Comparison of ENCODE assay signal across 25 cellular contexts in genomic region chr4:137443031-137443800, GRCh38.
"Had no signal": no experiment of that assay in that cellular context is flagged by ENCODE, and none has a peak within 500 bp of the region (broad histone marks: within the 10 kb centered on the region; RNA-seq: fewer than 3 reads in every experiment).

No MANE protein-coding gene starts in this region.

- H3K4me2 ChIP-seq: smooth muscle cell had no signal

- H3K27ac ChIP-seq: colonic mucosa, esophagus squamous epithelium, neutrophil, parathyroid adenoma, right atrium auricular region, stomach, thyroid gland, vagina had no signal

- H3K4me1 ChIP-seq: colonic mucosa, esophagus squamous epithelium, parathyroid adenoma, right atrium auricular region, stomach, thyroid gland, vagina had no signal

- H3K4me3 ChIP-seq: colonic mucosa, esophagus squamous epithelium, lung, mucosa of descending colon, right atrium auricular region, smooth muscle cell, stomach, thyroid gland, vagina had no signal

- ATAC-seq: left lobe of liver; mucosa of descending colon; natural killer cell treated with Interleukin-12 subunit alpha and Interleukin-12 subunit beta and Interleukin-15 and Interleukin-18, amount 100 ng/mL, for 72 hours; sciatic nerve; stimulated activated effector memory CD8-positive, alpha-beta T cell treated with anti-CD3 and anti-CD28 coated beads, Interleukin-12 subunit alpha, Interleukin-12 subunit beta, amount 100 ng/mL, for 72 hours had no signal

- DNase-seq: colonic mucosa; effector CD8-positive, alpha-beta T cell; endodermal cell; erythroblast; esophagus squamous epithelium; hypothalamus; immature natural killer cell; mucosa of descending colon; naive B cell; stimulated activated CD4-positive, alpha-beta T cell treated with anti-CD3 and anti-CD28 coated beads, Interleukin-12 subunit alpha, Interleukin-12 subunit beta, amount 100 ng/mL, for 4 hours; stimulated activated CD4-positive, alpha-beta T cell treated with anti-CD3 and anti-CD28 coated beads, Interleukin-1b, Interleukin-23, amount 100 ng/mL, for 48 hours; stimulated activated CD4-positive, alpha-beta T cell treated with anti-CD3 and anti-CD28 coated beads, Interleukin-4, amount 100 ng/mL, for 1 hour; stimulated activated naive CD4-positive, alpha-beta T cell treated with Interleukin-2 at 50 U/mL for 16 hours; stomach; thyroid gland had no signal

- H3K36me3 ChIP-seq: colonic mucosa, esophagus squamous epithelium, neutrophil, right atrium auricular region, stomach, thyroid gland, vagina had no signal

- H3K79me2 ChIP-seq: parathyroid adenoma had no signal

- H3K9me3 ChIP-seq: colonic mucosa, esophagus squamous epithelium, mucosa of descending colon, neutrophil, right atrium auricular region, stomach, thyroid gland, vagina had no signal

- H3K9ac ChIP-seq: parathyroid adenoma had no signal

- H2AFZ ChIP-seq: parathyroid adenoma had no signal

- H3K27me3 ChIP-seq: colonic mucosa, esophagus squamous epithelium, neutrophil, right atrium auricular region, stomach, thyroid gland, vagina had no signal
